18 cellular contexts compared by ENCODE assay signal in the genomic region with DNA sequence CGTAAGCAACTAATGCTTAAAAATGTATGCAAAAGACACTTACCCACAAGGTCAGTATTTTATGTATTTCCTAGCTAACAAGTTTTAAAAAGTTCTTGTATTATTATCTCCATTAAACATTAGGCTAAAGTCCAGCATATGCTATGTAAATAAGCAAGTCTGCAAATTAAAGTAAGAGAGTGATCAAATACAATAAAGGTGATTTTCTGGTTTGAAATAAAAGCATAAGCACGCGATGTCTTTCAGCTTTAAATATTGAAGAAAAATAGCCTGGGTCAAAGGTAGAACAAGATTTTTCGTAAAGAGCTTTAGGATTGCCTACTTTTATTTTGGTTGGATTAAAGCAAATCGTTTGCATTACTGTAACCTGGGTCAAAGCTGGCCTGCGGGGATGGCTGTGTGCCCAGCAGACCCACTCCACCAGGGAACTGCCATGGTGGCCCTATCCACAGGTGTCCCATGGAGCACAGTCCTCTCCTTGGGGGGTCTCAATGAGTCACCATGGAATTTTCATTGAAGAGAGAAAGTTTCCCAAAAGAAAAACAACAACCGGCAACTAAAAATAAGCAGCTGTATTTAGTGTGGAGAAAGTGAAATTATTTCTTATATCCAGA. TPM values are rescaled to one million over a fixed set of nuclear protein-coding genes. Genes with fewer than 3 reads are reported as not detected.
"Had no signal": no experiment of that assay in that cellular context is flagged by ENCODE, and none has a peak within 500 bp of the region (broad histone marks: within the 10 kb centered on the region; RNA-seq: fewer than 3 reads in every experiment).

No MANE protein-coding gene starts in this region.

- DNase-seq: activated CD4-positive, alpha-beta T cell treated with anti-CD3 and anti-CD28 coated beads, Interleukin-2, amount 10 ng/mL, durations not matched to agents 24 days and 14 days; activated CD8-positive, alpha-beta T cell treated with anti-CD3 and anti-CD28 coated beads, Interleukin-2, amount 10 ng/mL, durations not matched to agents 7 days and 5 days; activated naive CD4-positive, alpha-beta T cell treated with anti-CD3 and anti-CD28 coated beads, Interleukin-2, amount 10 ng/mL, durations not matched to agents 7 days and 5 days; activated T-cell treated with anti-CD3 and anti-CD28 coated beads, Interleukin-2, amount 50 U/mL, for 24 hours; aorta; dorsolateral prefrontal cortex; erythroblast; heart left ventricle; immature natural killer cell; kidney glomerular epithelial cell; left ventricle myocardium inferior; mammary epithelial cell; occipital lobe; retina; stimulated activated naive B cell treated with anti-CD40 and anti-IgM and Interleukin-4, amounts not matched to agents 10 μg/mL and 1 μg/mL and 100 μg/mL, for 72 hours; T-cell had no signal

- ATAC-seq: activated CD8-positive, alpha-beta T cell treated with anti-CD3 and anti-CD28 coated beads, Interleukin-2, amount 10 ng/mL, durations not matched to agents 7 days and 5 days; gastroesophageal sphincter; heart left ventricle; stimulated activated naive B cell treated with anti-CD40 and anti-IgM and Interleukin-4, amounts not matched to agents 10 μg/mL and 1 μg/mL and 100 μg/mL, for 72 hours; T-cell had no signal

RNA-seq across cellular contexts. Expression of a gene that starts 12.9 kb away (rescaled TPM):
- total RNA-seq: activated CD4-positive, alpha-beta T cell treated with anti-CD3 and anti-CD28 coated beads, Interleukin-2, amount 10 ng/mL, durations not matched to agents 24 days and 14 days; activated CD8-positive, alpha-beta T cell treated with anti-CD3 and anti-CD28 coated beads, Interleukin-2, amount 10 ng/mL, durations not matched to agents 7 days and 5 days; mononuclear cell had no signal
